In genomic region chr20:53336892-53337291, GRCh38 we compare ENCODE assay signal across 18 cellular contexts.
"Had no signal": no experiment of that assay in that cellular context is flagged by ENCODE, and none has a peak within 500 bp of the region (broad histone marks: within the 10 kb centered on the region; RNA-seq: fewer than 3 reads in every experiment).

No MANE protein-coding gene starts in this region.

- ATAC-seq: left ventricle myocardium superior; stimulated activated naive B cell treated with anti-CD40 and anti-IgM and Interleukin-4, amounts not matched to agents 10 μg/mL and 1 μg/mL and 100 μg/mL, for 72 hours had no signal

- H3K27ac ChIP-seq: brain microvascular endothelial cell, coronary artery, esophagus squamous epithelium, tibial artery had no signal

- H3K4me1 ChIP-seq: esophagus squamous epithelium had no signal

- H3K4me3 Mint-ChIP-seq: activated CD4-positive, alpha-beta T cell treated with anti-CD3 and anti-CD28 coated beads, Interleukin-2, amount 10 ng/mL, durations not matched to agents 7 days and 5 days; central memory CD8-positive, alpha-beta T cell; memory B cell; natural killer cell treated with Interleukin-12 subunit alpha and Interleukin-12 subunit beta and Interleukin-15 and Interleukin-18, amount 100 ng/mL, for 72 hours; stimulated activated naive B cell treated with anti-CD40 and anti-IgM and Interleukin-4, amounts not matched to agents 10 μg/mL and 1 μg/mL and 100 μg/mL, for 72 hours had no signal

- H3K4me3 ChIP-seq: coronary artery, esophagus squamous epithelium, tibial artery had no signal

- H3K27ac Mint-ChIP-seq: activated CD4-positive, alpha-beta T cell treated with anti-CD3 and anti-CD28 coated beads, Interleukin-2, amount 10 ng/mL, durations not matched to agents 7 days and 5 days; memory B cell; natural killer cell treated with Interleukin-12 subunit alpha and Interleukin-12 subunit beta and Interleukin-15 and Interleukin-18, amount 100 ng/mL, for 72 hours; stimulated activated naive B cell treated with anti-CD40 and anti-IgM and Interleukin-4, amounts not matched to agents 10 μg/mL and 1 μg/mL and 100 μg/mL, for 72 hours had no signal

- H3K9me3 Mint-ChIP-seq: activated CD4-positive, alpha-beta T cell treated with anti-CD3 and anti-CD28 coated beads, Interleukin-2, amount 10 ng/mL, durations not matched to agents 7 days and 5 days; central memory CD8-positive, alpha-beta T cell; memory B cell; natural killer cell treated with Interleukin-12 subunit alpha and Interleukin-12 subunit beta and Interleukin-15 and Interleukin-18, amount 100 ng/mL, for 72 hours; stimulated activated naive B cell treated with anti-CD40 and anti-IgM and Interleukin-4, amounts not matched to agents 10 μg/mL and 1 μg/mL and 100 μg/mL, for 72 hours had no signal

- H3K9me3 ChIP-seq: esophagus squamous epithelium, tibial artery had no signal

- H3K36me3 ChIP-seq: brain microvascular endothelial cell, esophagus squamous epithelium, tibial artery had no signal

- H3K27me3 Mint-ChIP-seq: activated CD4-positive, alpha-beta T cell treated with anti-CD3 and anti-CD28 coated beads, Interleukin-2, amount 10 ng/mL, durations not matched to agents 7 days and 5 days had no signal

- H3K4me1 Mint-ChIP-seq: central memory CD8-positive, alpha-beta T cell; memory B cell; stimulated activated naive B cell treated with anti-CD40 and anti-IgM and Interleukin-4, amounts not matched to agents 10 μg/mL and 1 μg/mL and 100 μg/mL, for 72 hours had no signal

- H3K36me3 Mint-ChIP-seq: memory B cell; natural killer cell treated with Interleukin-12 subunit alpha and Interleukin-12 subunit beta and Interleukin-15 and Interleukin-18, amount 100 ng/mL, for 72 hours; stimulated activated naive B cell treated with anti-CD40 and anti-IgM and Interleukin-4, amounts not matched to agents 10 μg/mL and 1 μg/mL and 100 μg/mL, for 72 hours had no signal

- H3K27me3 ChIP-seq: brain microvascular endothelial cell, esophagus squamous epithelium had no signal

- DNase-seq: activated CD4-positive, alpha-beta T cell treated with anti-CD3 and anti-CD28 coated beads, Interleukin-2, amount 10 ng/mL, durations not matched to agents 7 days and 5 days; activated naive CD4-positive, alpha-beta T cell; anterior cingulate cortex; brain microvascular endothelial cell; esophagus squamous epithelium; hippocampal formation; kidney; left ventricle myocardium superior; nucleus accumbens; posterior cingulate gyrus; retina; stimulated activated CD4-positive, alpha-beta T cell treated with anti-CD3 and anti-CD28 coated beads, Interleukin-4, amount 100 ng/mL, for 1 hour; stimulated activated naive B cell treated with anti-CD40 and anti-IgM and Interleukin-4, amounts not matched to agents 10 μg/mL and 1 μg/mL and 100 μg/mL, for 72 hours; tibial artery had no signal
